ENCODE assay signal across 16 cellular contexts in the genomic region with DNA sequence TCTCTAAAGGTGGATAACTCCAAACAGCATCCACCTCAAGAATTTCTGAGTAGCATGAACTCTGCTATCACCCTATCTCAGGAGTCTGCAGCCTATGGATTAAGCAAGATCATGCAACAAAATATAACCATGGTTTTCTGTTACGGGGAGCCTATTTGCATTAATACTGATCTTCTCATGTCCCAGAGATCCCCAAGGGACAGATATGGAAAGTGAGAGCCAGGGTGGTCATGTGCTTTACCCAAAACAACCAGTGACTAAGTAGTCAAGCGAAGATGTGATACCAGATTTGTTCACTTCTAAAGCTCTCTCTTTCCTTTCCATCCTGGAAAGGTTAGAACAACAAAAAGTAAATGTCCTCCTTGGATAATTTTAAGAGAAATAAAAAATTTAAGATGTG.
"Had no signal": no experiment of that assay in that cellular context is flagged by ENCODE, and none has a peak within 500 bp of the region (broad histone marks: within the 10 kb centered on the region; RNA-seq: fewer than 3 reads in every experiment).

No MANE protein-coding gene starts in this region.

- H3K4me1 Mint-ChIP-seq: activated naive CD4-positive, alpha-beta T cell treated with anti-CD3 and anti-CD28 coated beads, Interleukin-2, amount 10 ng/mL, durations not matched to agents 7 days and 5 days; naive thymus-derived CD8-positive, alpha-beta T cell had no signal

- H3K27ac ChIP-seq: colonic mucosa, heart left ventricle, neutrophil, skin epidermis, stomach, thoracic aorta, uterus had no signal

- H3K9me3 ChIP-seq: colonic mucosa, mucosa of descending colon, neutrophil, stomach, thoracic aorta, uterus had no signal

- H3K36me3 Mint-ChIP-seq: activated naive CD4-positive, alpha-beta T cell treated with anti-CD3 and anti-CD28 coated beads, Interleukin-2, amount 10 ng/mL, durations not matched to agents 7 days and 5 days had no signal

- H3K27me3 Mint-ChIP-seq: activated naive CD4-positive, alpha-beta T cell treated with anti-CD3 and anti-CD28 coated beads, Interleukin-2, amount 10 ng/mL, durations not matched to agents 7 days and 5 days had no signal

- DNase-seq: activated CD4-positive, CD25-positive, alpha-beta regulatory T cell; activated naive CD4-positive, alpha-beta T cell treated with anti-CD3 and anti-CD28 coated beads, Interleukin-2, amount 10 ng/mL, durations not matched to agents 7 days and 5 days; colonic mucosa; effector CD4-positive, alpha-beta T cell; foreskin melanocyte; heart left ventricle; mucosa of descending colon; naive thymus-derived CD8-positive, alpha-beta T cell; retina; stomach; uterus had no signal

- ATAC-seq: heart left ventricle; left lobe of liver; mucosa of descending colon; naive thymus-derived CD8-positive, alpha-beta T cell had no signal

- H3K36me3 ChIP-seq: colonic mucosa, heart left ventricle, neutrophil, stomach, thoracic aorta, uterus had no signal

- H3K4me3 Mint-ChIP-seq: activated naive CD4-positive, alpha-beta T cell treated with anti-CD3 and anti-CD28 coated beads, Interleukin-2, amount 10 ng/mL, durations not matched to agents 7 days and 5 days; naive thymus-derived CD8-positive, alpha-beta T cell had no signal

- H3K27me3 ChIP-seq: colonic mucosa, heart left ventricle, neutrophil, stomach, uterus had no signal

- H3K4me3 ChIP-seq: colonic mucosa, heart left ventricle, mucosa of descending colon, skin epidermis, stomach, thoracic aorta, uterus had no signal

- H3K4me1 ChIP-seq: colonic mucosa, stomach, uterus had no signal

- H3K9me3 Mint-ChIP-seq: activated naive CD4-positive, alpha-beta T cell treated with anti-CD3 and anti-CD28 coated beads, Interleukin-2, amount 10 ng/mL, durations not matched to agents 7 days and 5 days; activated T-helper 2 cell treated with anti-CD3 and anti-CD28 coated beads, Interferon-gamma antibody, Interleukin-2, Interleukin-4, amounts not matched to agents 10 μg/mL and 5 μg/mL and 100 μg/mL, durations not matched to agents 14 hours and 24 hours and 36 hours had no signal

- H3K27ac Mint-ChIP-seq: activated naive CD4-positive, alpha-beta T cell treated with anti-CD3 and anti-CD28 coated beads, Interleukin-2, amount 10 ng/mL, durations not matched to agents 7 days and 5 days; activated T-helper 2 cell treated with anti-CD3 and anti-CD28 coated beads, Interferon-gamma antibody, Interleukin-2, Interleukin-4, amounts not matched to agents 10 μg/mL and 5 μg/mL and 100 μg/mL, durations not matched to agents 14 hours and 24 hours and 36 hours; naive thymus-derived CD8-positive, alpha-beta T cell had no signal
